ENCODE assay signal across 14 cellular contexts in the genomic region with DNA sequence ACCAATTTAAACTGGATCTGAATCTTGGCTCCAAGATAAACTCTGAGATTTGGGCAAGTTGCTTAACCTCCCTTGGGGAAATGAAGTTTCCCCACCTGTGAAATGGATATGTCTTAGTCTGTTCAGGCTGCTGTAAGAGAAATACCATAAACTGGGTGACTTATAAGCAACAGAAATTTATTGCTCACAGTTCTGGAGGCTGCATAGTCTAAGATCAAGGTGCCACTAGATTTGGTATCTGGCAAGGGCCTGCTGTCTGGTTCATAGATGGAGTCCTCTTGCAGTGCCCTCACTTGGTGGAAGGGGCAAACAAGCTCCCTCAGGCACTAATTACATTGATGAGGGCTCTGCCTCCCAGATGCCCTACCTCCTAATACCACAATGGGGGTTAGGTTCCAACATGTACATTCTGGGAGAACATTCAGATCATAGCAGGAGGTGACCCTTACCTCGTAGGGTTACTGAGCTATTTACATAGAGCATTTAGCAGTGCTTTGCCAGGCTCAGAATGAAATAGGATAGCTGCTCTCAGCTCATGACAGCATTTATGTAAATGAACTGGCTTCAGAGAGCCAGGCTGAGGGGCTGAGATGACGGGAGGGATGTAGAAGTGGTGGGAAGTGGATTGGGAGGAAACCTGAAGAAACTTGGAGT.
DNase-seq lines count a peak whose midpoint lies in the region; ATAC-seq and TF ChIP-seq lines count a peak whose summit lies in the region.
"Had no signal": no experiment of that assay in that cellular context is flagged by ENCODE, and none has a peak within 500 bp of the region (broad histone marks: within the 10 kb centered on the region; RNA-seq: fewer than 3 reads in every experiment).

No MANE protein-coding gene starts in this region.

- H3K27me3 Mint-ChIP-seq in CD14-positive monocyte (ENCODE audit: low read depth in 3 of 3) (no peaks in the 10 kb centered on the region), neural progenitor cell (ENCODE audit: insufficient read depth, low read depth) (peaks cover 10% of the 10 kb centered on the region)

- H3K4me3 ChIP-seq in Panc1 (ENCODE audit: low read depth in 2 of 2, low read length in 2 of 2) (no peak overlapping the region), neural progenitor cell (no peak overlapping the region)
- H3K4me3 ChIP-seq: lung, MG63, SK-N-MC had no signal

- POLR2A ChIA-PET in Panc1 (lab: Charles Lee): no interaction called here

- no peaks in the 10 kb centered on the region for H3K9me3 Mint-ChIP-seq in CD14-positive monocyte
- H3K9me3 Mint-ChIP-seq in neural progenitor cell: no peaks in the 10 kb centered on the region

- H3F3A ChIP-seq in neural progenitor cell (ENCODE audit: low read depth): no peaks in the 10 kb centered on the region

- CTCF ChIA-PET in Panc1 (lab: Charles Lee): no interaction called here

- ATAC-seq in Panc1 (no peak), GM18519 (IDR thresholded peaks at IDR 0.05; ENCODE audit: low FRiP score, unreplicated experiment) (no peak), HG03469 (IDR thresholded peaks at IDR 0.05; ENCODE audit: unreplicated experiment) (no peak)

- H3K4me3 Mint-ChIP-seq in CD14-positive monocyte (no peak overlapping the region), neural progenitor cell (no peak overlapping the region)

- H3K9me3 ChIP-seq in Panc1 (ENCODE audit: control insufficient read depth, insufficient read depth, low read depth, low read length): no peaks in the 10 kb centered on the region
- no peaks in the 10 kb centered on the region for H3K9me3 ChIP-seq in neural progenitor cell (ENCODE audit: low read depth)
- H3K9me3 ChIP-seq: MG63 had no signal

- H3K9ac ChIP-seq in neural progenitor cell: no peak overlapping the region

- H3K36me3 ChIP-seq in Panc1 (ENCODE audit: control insufficient read depth, insufficient read depth, low read length) (no peaks in the 10 kb centered on the region), neural progenitor cell (no peaks in the 10 kb centered on the region)
- H3K36me3 ChIP-seq: MG63 had no signal

- H2AFZ ChIP-seq in neural progenitor cell (replicated peaks): no peak overlapping the region

- no peak for TF ChIP-seq CTCF in CD14-positive monocyte (IDR thresholded peaks at IDR 0.05)
- no peak; the same call in 1 of the 2 replicates for TF ChIP-seq CTCF in Panc1 (IDR thresholded peaks at IDR 0.05)
- no peak for TF ChIP-seq CTCF in neural progenitor cell (IDR thresholded peaks at IDR 0.05)

- H3K36me3 Mint-ChIP-seq in CD14-positive monocyte (peaks cover 33 to 65% of the 10 kb centered on the region in 2 donors), neural progenitor cell (no peaks in the 10 kb centered on the region)

- in situ Hi-C loops in Panc1 (cut with HindIII; ENCODE audit: low pct_unique_long_range_greater_than_20kb, low sequenced_read_pairs): no loop called here

- no peak overlapping the region for H3K4me2 ChIP-seq in neural progenitor cell

- H3K4me1 Mint-ChIP-seq in CD14-positive monocyte: peaks cover 22% of the 10 kb centered on the region
- H3K4me1 Mint-ChIP-seq in neural progenitor cell: peaks cover 43% of the 10 kb centered on the region

- intact Hi-C loops in CD14-positive monocyte (cut with micrococcal nuclease): no loop called here
- intact Hi-C loops in Panc1 (cut with micrococcal nuclease; ENCODE audit: unreplicated experiment): loop anchor here (5.0 kb wide), 1 partner anchor 81 kb away; no protein-coding TSS in a partner anchor

- H3K27ac Mint-ChIP-seq in CD14-positive monocyte: peak overlapping the region in 4 of 7 donors; percentile 10 to 65 (median 47)
- peak overlapping the region; percentile 67 for H3K27ac Mint-ChIP-seq in neural progenitor cell

- H3K4me1 ChIP-seq in Panc1 (ENCODE audit: control insufficient read depth, insufficient read depth, low read length): peaks cover 58% of the 10 kb centered on the region
- peaks cover 18% of the 10 kb centered on the region for H3K4me1 ChIP-seq in neural progenitor cell

- DNase-seq in CD14-positive monocyte (ENCODE audit: low spot score) (no peak), NCI-H1436 (lab: John Stamatoyannopoulos, UW) (peak; percentile 45), Panc1 (ENCODE audit: low read depth, low spot score) (no peak), neural progenitor cell (ENCODE audit: low spot score) (no peak), CD1c-positive myeloid dendritic cell (ENCODE audit: extremely low spot score) (no peak), DMS114 treated with DMSO at 0.1 percent for 48 hours (lab: John Stamatoyannopoulos, UW; ENCODE audit: unreplicated experiment) (no peak)
- DNase-seq: activated CD8-positive, alpha-beta memory T cell treated with anti-CD3 and anti-CD28 coated beads for 24 hours; activated effector memory CD4-positive, alpha-beta T cell treated with Interleukin-2 at 50 U/mL for 16 hours; MG63; substantia nigra had no signal

- no peaks in the 10 kb centered on the region for H4K20me1 ChIP-seq in neural progenitor cell (ENCODE audit: low read depth)

- H3K27me3 ChIP-seq in Panc1 (ENCODE audit: control insufficient read depth, insufficient read depth, low read length) (no peaks in the 10 kb centered on the region), neural progenitor cell (no peaks in the 10 kb centered on the region)
- H3K27me3 ChIP-seq: MG63 had no signal

- H3K27ac ChIP-seq in Panc1 (ENCODE audit: low read length) (peak overlapping the region; percentile 85), neural progenitor cell (no peak overlapping the region)
- H3K27ac ChIP-seq: SK-N-MC had no signal

- BruUV-seq in Panc1 (replicated peaks; lab: Mats Ljungman, UMichigan): no TSS peak

- H3K79me2 ChIP-seq in neural progenitor cell (ENCODE audit: low read depth): no peaks in the 10 kb centered on the region
